2 cellular contexts compared by ENCODE assay signal in the genomic region with DNA sequence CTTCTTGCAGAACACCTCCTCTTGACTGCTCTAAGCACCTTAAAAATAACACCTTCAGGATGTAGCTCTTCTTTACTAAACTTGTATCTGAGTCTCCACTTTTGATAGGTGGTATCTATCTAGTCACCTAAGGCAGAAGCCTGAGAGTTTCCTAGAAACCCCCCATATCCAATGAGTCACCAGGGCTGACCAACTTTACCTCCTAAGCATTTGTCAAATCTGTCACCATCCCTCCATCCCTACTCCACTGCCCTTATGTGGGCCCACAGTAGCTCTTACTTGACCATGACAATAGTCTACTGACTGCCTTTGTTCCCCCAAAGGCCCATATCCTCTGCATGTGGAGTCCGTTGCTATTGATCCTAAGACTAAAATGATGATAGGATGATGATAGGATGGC.
TF ChIP-seq lines count a peak whose summit lies in the region.

No MANE protein-coding gene starts in this region.

TF ChIP-seq in HEK293, 187 proteins besides CTCF, POLR2A, EP300 and RAD21:
- TF ChIP-seq ZBTB1 (tag by site-specific recombination; IDR thresholded peaks at IDR 0.05) (no peak), ZNF366 (tag by site-specific recombination; conservative IDR thresholded peaks at IDR 0.05) (peak; percentile 49; the same call in 1 of the 2 replicates), ZNF518A (tag by site-specific recombination; conservative IDR thresholded peaks at IDR 0.05; ENCODE audit: low read depth) (no peak), ZNF571 (tag by site-specific recombination; IDR thresholded peaks at IDR 0.05) (no peak), PATZ1 (tag by site-specific recombination; IDR thresholded peaks at IDR 0.05) (no peak), ZNF423 (tag by site-specific recombination; IDR thresholded peaks at IDR 0.05) (no peak), ZNF596 (tag by site-specific recombination; IDR thresholded peaks at IDR 0.05) (no peak), GLI2 (tag by site-specific recombination; IDR thresholded peaks at IDR 0.05; ENCODE audit: borderline replicate concordance, low read depth) (no peak), ZNF777 (tag by site-specific recombination; IDR thresholded peaks at IDR 0.05; ENCODE audit: borderline replicate concordance) (no peak), SCRT2 (tag by site-specific recombination; IDR thresholded peaks at IDR 0.05) (no peak), ZNF292 (tag by site-specific recombination; IDR thresholded peaks at IDR 0.05; ENCODE audit: borderline replicate concordance, low read depth) (no peak), ZNF560 (tag by site-specific recombination; IDR thresholded peaks at IDR 0.05; ENCODE audit: borderline replicate concordance) (no peak), OSR2 (tag by site-specific recombination; IDR thresholded peaks at IDR 0.05) (no peak), ZNF558 (tag by site-specific recombination; IDR thresholded peaks at IDR 0.05) (no peak), ZNF747 (tag by site-specific recombination; IDR thresholded peaks at IDR 0.05) (no peak), ZNF37A (tag by site-specific recombination; IDR thresholded peaks at IDR 0.05) (no peak), ZNF544 (tag by site-specific recombination; IDR thresholded peaks at IDR 0.05) (no peak), ZNF138 (tag by site-specific recombination; IDR thresholded peaks at IDR 0.05; ENCODE audit: borderline replicate concordance) (no peak), SP2 (tag by site-specific recombination; IDR thresholded peaks at IDR 0.05) (no peak), BCL6B (tag by site-specific recombination; IDR thresholded peaks at IDR 0.05) (peak; percentile 16; the same call in 1 of the 2 replicates), ZNF175 (tag by site-specific recombination; IDR thresholded peaks at IDR 0.05) (no peak), ZNF701 (tag by site-specific recombination; IDR thresholded peaks at IDR 0.05) (no peak), ZNF157 (tag by site-specific recombination; IDR thresholded peaks at IDR 0.05) (peak; percentile 47)

TF ChIP-seq in K562, 482 proteins besides CTCF, POLR2A, EP300 and RAD21:
- TF ChIP-seq MEIS2 (IDR thresholded peaks at IDR 0.05; ENCODE audit: partially characterized antibody) (peak; percentile 5), HDAC3 (IDR thresholded peaks at IDR 0.05; ENCODE audit: borderline replicate concordance, partially characterized antibody) (no peak)
